ENCODE assay signal across 9 cellular contexts in the genomic region with DNA sequence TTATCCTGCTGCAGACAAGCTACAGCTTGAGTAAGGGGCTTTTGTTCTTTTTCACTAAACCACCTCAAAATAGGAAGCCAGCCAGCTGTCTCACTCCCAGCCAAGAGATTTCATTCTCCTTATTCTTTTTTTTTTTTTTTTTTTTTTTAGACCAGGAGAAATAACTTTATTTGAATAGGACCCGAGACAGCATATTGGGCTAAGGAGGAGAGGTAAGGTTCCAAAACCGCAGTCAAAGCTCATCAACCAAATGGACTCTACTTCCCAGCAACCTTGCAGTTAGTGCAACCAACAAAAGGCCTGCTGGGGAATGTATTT. TPM values are rescaled to one million over a fixed set of nuclear protein-coding genes. Genes with fewer than 3 reads are reported as not detected.
A peak's percentile ranks its signal among the peaks of the same experiment; 100 is the strongest.
DNase-seq lines count a peak whose midpoint lies in the region; ATAC-seq, FAIRE-seq and TF ChIP-seq lines count a peak whose summit lies in the region.
"Not testable (repeated sequence)": the region's sequence is repeated elsewhere in the genome, so short reads cannot be mapped to it uniquely, and the experiment has no call there.
"Had no signal": no experiment of that assay in that cellular context is flagged by ENCODE, and none has a peak within 500 bp of the region (broad histone marks: within the 10 kb centered on the region; RNA-seq: fewer than 3 reads in every experiment).

No MANE protein-coding gene starts in this region.

- BruUV-seq in OCI-LY7 (replicated peaks; lab: Mats Ljungman, UMichigan) = not testable (repeated sequence)

- peaks cover 19% of the 10 kb centered on the region for H3K4me1 ChIP-seq in HEK293 (ENCODE audit: control insufficient read depth, insufficient read depth, low read length)
- peaks cover 45% of the 10 kb centered on the region for H3K4me1 ChIP-seq in OCI-LY7 (ENCODE audit: insufficient read depth, low read length, poor library complexity, severe bottlenecking)

- peak overlapping the region; percentile 18 to 87 for H3K4me3 Mint-ChIP-seq in CD14-positive monocyte
- H3K4me3 Mint-ChIP-seq in activated CD4-positive, alpha-beta memory T cell treated with anti-CD3 and anti-CD28 coated beads, Interleukin-2, amount 10 ng/mL, durations not matched to agents 7 days and 5 days = peak overlapping the region; percentile 51
- H3K4me3 Mint-ChIP-seq in activated naive CD8-positive, alpha-beta T cell treated with anti-CD3 and anti-CD28 coated beads for 36 hours = peak overlapping the region; percentile 77
- H3K4me3 Mint-ChIP-seq in natural killer cell treated with Interleukin-12 subunit alpha and Interleukin-12 subunit beta and Interleukin-15 and Interleukin-18, amount 100 ng/mL, for 72 hours = peak overlapping the region; percentile 88
- not testable (repeated sequence) for H3K4me3 Mint-ChIP-seq in stimulated activated memory B cell treated with anti-CD40 and anti-IgM and Interleukin-4, amounts not matched to agents 10 μg/mL and 1 μg/mL and 100 μg/mL, for 72 hours

- peak overlapping the region; percentile 94 for H3K4me2 ChIP-seq in OCI-LY7 (ENCODE audit: low read length)

- H3K9me3 ChIP-seq in HEK293 (ENCODE audit: control insufficient read depth, insufficient read depth, low read depth, low read length) = not testable (repeated sequence)
- peaks cover 20% of the 10 kb centered on the region; the same call in 1 of the 2 replicates for H3K9me3 ChIP-seq in OCI-LY7 (ENCODE audit: low read length)

- peak; percentile 86 for FAIRE-seq in endometrium (lab: Jason Lieb, UNC)

- H2AFZ ChIP-seq in OCI-LY7 (ENCODE audit: low read length) = peak overlapping the region; percentile 52; the same call in 1 of the 2 replicates

- CTCF ChIA-PET in HEK293 (lab: Yijun Ruan, JAX) (interaction anchor here (1.0 to 1.3 kb wide), 3 partner anchors 16 to 150 kb away, joined by 3 to 4 read pairs (median 4); no protein-coding TSS in a partner anchor), OCI-LY7 (lab: Charles Lee; ENCODE audit: unreplicated experiment) (interaction anchor here (0.6 to 1.2 kb wide), 2 partner anchors 28 to 80 kb away, joined by 3 to 4 read pairs; no protein-coding TSS in a partner anchor)
- CTCF ChIA-PET in activated CD4-positive, alpha-beta memory T cell treated with anti-CD3 and anti-CD28 coated beads, Interleukin-2, amount 10 ng/mL, durations not matched to agents 7 days and 5 days (lab: Charles Lee) = interaction anchor here (0.7 to 5.0 kb wide), 4 partner anchors 9 to 1845 kb away, joined by 3 to 59 read pairs (median 4); a partner anchor contains a TSS

- H3K27ac Mint-ChIP-seq in CD14-positive monocyte = peak overlapping the region in 6 of 7 donors; percentile 46 to 87 (median 78)
- H3K27ac Mint-ChIP-seq in activated CD4-positive, alpha-beta memory T cell treated with anti-CD3 and anti-CD28 coated beads, Interleukin-2, amount 10 ng/mL, durations not matched to agents 7 days and 5 days = peak overlapping the region; percentile 80
- H3K27ac Mint-ChIP-seq in activated naive CD8-positive, alpha-beta T cell treated with anti-CD3 and anti-CD28 coated beads for 36 hours = peak overlapping the region; percentile 94
- H3K27ac Mint-ChIP-seq in natural killer cell treated with Interleukin-12 subunit alpha and Interleukin-12 subunit beta and Interleukin-15 and Interleukin-18, amount 100 ng/mL, for 72 hours = peak overlapping the region; percentile 89 to 95
- peak overlapping the region; percentile 57 for H3K27ac Mint-ChIP-seq in stimulated activated memory B cell treated with anti-CD40 and anti-IgM and Interleukin-4, amounts not matched to agents 10 μg/mL and 1 μg/mL and 100 μg/mL, for 72 hours

- peaks cover 60 to 90% (median 69%) of the 10 kb centered on the region in 3 donors for H3K27me3 Mint-ChIP-seq in CD14-positive monocyte (ENCODE audit: low read depth in 3 of 3)
- H3K27me3 Mint-ChIP-seq in activated CD4-positive, alpha-beta memory T cell treated with anti-CD3 and anti-CD28 coated beads, Interleukin-2, amount 10 ng/mL, durations not matched to agents 7 days and 5 days; activated naive CD8-positive, alpha-beta T cell treated with anti-CD3 and anti-CD28 coated beads for 36 hours; natural killer cell treated with Interleukin-12 subunit alpha and Interleukin-12 subunit beta and Interleukin-15 and Interleukin-18, amount 100 ng/mL, for 72 hours; stimulated activated memory B cell treated with anti-CD40 and anti-IgM and Interleukin-4, amounts not matched to agents 10 μg/mL and 1 μg/mL and 100 μg/mL, for 72 hours: not testable (repeated sequence)

- H3K4me3 ChIP-seq in HEK293 (ENCODE audit: low read depth, low read length) = not testable (repeated sequence)
- H3K4me3 ChIP-seq in OCI-LY7 (ENCODE audit: low read depth, low read length, poor library complexity, severe bottlenecking) = peak overlapping the region; percentile 60

- H3K4me1 Mint-ChIP-seq in CD14-positive monocyte = peaks cover 74% of the 10 kb centered on the region
- peaks cover 52% of the 10 kb centered on the region for H3K4me1 Mint-ChIP-seq in activated CD4-positive, alpha-beta memory T cell treated with anti-CD3 and anti-CD28 coated beads, Interleukin-2, amount 10 ng/mL, durations not matched to agents 7 days and 5 days
- peaks cover 69% of the 10 kb centered on the region for H3K4me1 Mint-ChIP-seq in activated naive CD8-positive, alpha-beta T cell treated with anti-CD3 and anti-CD28 coated beads for 36 hours
- peaks cover 65 to 66% of the 10 kb centered on the region in 2 donors for H3K4me1 Mint-ChIP-seq in natural killer cell treated with Interleukin-12 subunit alpha and Interleukin-12 subunit beta and Interleukin-15 and Interleukin-18, amount 100 ng/mL, for 72 hours (ENCODE audit: low read depth in 2 of 2)
- peaks cover 58% of the 10 kb centered on the region for H3K4me1 Mint-ChIP-seq in stimulated activated memory B cell treated with anti-CD40 and anti-IgM and Interleukin-4, amounts not matched to agents 10 μg/mL and 1 μg/mL and 100 μg/mL, for 72 hours

- not testable (repeated sequence) for H3K79me2 ChIP-seq in OCI-LY7 (ENCODE audit: insufficient read depth, low read depth, low read length)

- intact Hi-C loops in CD14-positive monocyte (cut with micrococcal nuclease); OCI-LY7 (cut with micrococcal nuclease; ENCODE audit: unreplicated experiment): not testable (repeated sequence)

- not testable (repeated sequence) for H3K9me2 ChIP-seq in OCI-LY7 (ENCODE audit: insufficient read depth, low read length)

- not testable (repeated sequence) for TF ChIP-seq CTCF in CD14-positive monocyte (IDR thresholded peaks at IDR 0.05); HEK293 (tag by site-specific recombination; IDR thresholded peaks at IDR 0.05); OCI-LY7 (conservative IDR thresholded peaks at IDR 0.05; ENCODE audit: low read length)

- H4K20me1 ChIP-seq in OCI-LY7 (ENCODE audit: insufficient read depth, low read length) = not testable (repeated sequence)

- ATAC-seq in natural killer cell treated with Interleukin-12 subunit alpha and Interleukin-12 subunit beta and Interleukin-15 and Interleukin-18, amount 100 ng/mL, for 72 hours; stimulated activated memory B cell treated with anti-CD40 and anti-IgM and Interleukin-4, amounts not matched to agents 10 μg/mL and 1 μg/mL and 100 μg/mL, for 72 hours: not testable (repeated sequence)

- not testable (repeated sequence) for H3K27ac ChIP-seq in HEK293 (ENCODE audit: extremely low read depth, low read depth, low read length)
- H3K27ac ChIP-seq in OCI-LY7 (ENCODE audit: low read depth, low read length, poor library complexity, severe bottlenecking) = peak overlapping the region; percentile 92

- peaks cover 17 to 20% of the 10 kb centered on the region in 2 donors for H3K36me3 Mint-ChIP-seq in CD14-positive monocyte
- peaks cover 23% of the 10 kb centered on the region for H3K36me3 Mint-ChIP-seq in activated CD4-positive, alpha-beta memory T cell treated with anti-CD3 and anti-CD28 coated beads, Interleukin-2, amount 10 ng/mL, durations not matched to agents 7 days and 5 days (ENCODE audit: low read depth)
- H3K36me3 Mint-ChIP-seq in activated naive CD8-positive, alpha-beta T cell treated with anti-CD3 and anti-CD28 coated beads for 36 hours = peaks cover 47% of the 10 kb centered on the region
- peaks cover 12% of the 10 kb centered on the region for H3K36me3 Mint-ChIP-seq in natural killer cell treated with Interleukin-12 subunit alpha and Interleukin-12 subunit beta and Interleukin-15 and Interleukin-18, amount 100 ng/mL, for 72 hours
- H3K36me3 Mint-ChIP-seq in stimulated activated memory B cell treated with anti-CD40 and anti-IgM and Interleukin-4, amounts not matched to agents 10 μg/mL and 1 μg/mL and 100 μg/mL, for 72 hours = peaks cover 16% of the 10 kb centered on the region

- peaks cover 9 to 28% (median 19%) of the 10 kb centered on the region in 7 donors for H3K9me3 Mint-ChIP-seq in CD14-positive monocyte
- H3K9me3 Mint-ChIP-seq in activated CD4-positive, alpha-beta memory T cell treated with anti-CD3 and anti-CD28 coated beads, Interleukin-2, amount 10 ng/mL, durations not matched to agents 7 days and 5 days = peaks cover 14% of the 10 kb centered on the region
- peaks cover 17% of the 10 kb centered on the region for H3K9me3 Mint-ChIP-seq in activated naive CD8-positive, alpha-beta T cell treated with anti-CD3 and anti-CD28 coated beads for 36 hours
- H3K9me3 Mint-ChIP-seq in natural killer cell treated with Interleukin-12 subunit alpha and Interleukin-12 subunit beta and Interleukin-15 and Interleukin-18, amount 100 ng/mL, for 72 hours = peaks cover 13% of the 10 kb centered on the region
- not testable (repeated sequence) for H3K9me3 Mint-ChIP-seq in stimulated activated memory B cell treated with anti-CD40 and anti-IgM and Interleukin-4, amounts not matched to agents 10 μg/mL and 1 μg/mL and 100 μg/mL, for 72 hours

- POLR2A ChIA-PET in HEK293 (lab: Yijun Ruan, JAX) = interaction anchor here (0.6 to 1.3 kb wide), 3 partner anchors 28 to 507 kb away, joined by 4 to 8 read pairs (median 6); a partner anchor contains a TSS
- POLR2A ChIA-PET in OCI-LY7 (lab: Charles Lee) = interaction anchor here (0.6 to 2.7 kb wide), 4 partner anchors 11 to 835 kb away, joined by 4 to 19 read pairs (median 4); no protein-coding TSS in a partner anchor
- POLR2A ChIA-PET in activated CD4-positive, alpha-beta memory T cell treated with anti-CD3 and anti-CD28 coated beads, Interleukin-2, amount 10 ng/mL, durations not matched to agents 7 days and 5 days (lab: Charles Lee) = interaction anchor here (0.7 to 1.6 kb wide), 4 partner anchors 28 to 96 kb away, joined by 4 to 50 read pairs (median 6); a partner anchor contains a TSS

- not testable (repeated sequence) for H3K36me3 ChIP-seq in HEK293 (ENCODE audit: control insufficient read depth in 2 of 2, insufficient read depth in 1 of 2, low read length in 2 of 2); OCI-LY7 (ENCODE audit: insufficient read depth, low read length)

- DNase-seq in CD14-positive monocyte (ENCODE audit: low spot score); OCI-LY7 (ENCODE audit: low spot score); activated CD4-positive, alpha-beta memory T cell treated with anti-CD3 and anti-CD28 coated beads, Interleukin-2, amount 10 ng/mL, durations not matched to agents 7 days and 5 days; activated naive CD8-positive, alpha-beta T cell treated with anti-CD3 and anti-CD28 coated beads for 36 hours; natural killer cell treated with Interleukin-12 subunit alpha and Interleukin-12 subunit beta and Interleukin-15 and Interleukin-18, amount 100 ng/mL, for 72 hours (ENCODE audit: low spot score): not testable (repeated sequence)

RNA-seq across cellular contexts. Expression of a gene that starts 8.0 kb away (rescaled TPM):
- under 1 TPM in 1 of 2 donors, not detected in 1; 0.07 TPM for polyA plus RNA-seq in CD14-positive monocyte
- 0.21 and 0.41 TPM in 2 replicates for total RNA-seq in OCI-LY7 (2014; rRNA removed; shearing (Covaris generic))
- total RNA-seq in OCI-LY7 (2022) = 1.1 and 1.7 TPM in 2 replicates
- total RNA-seq in activated CD4-positive, alpha-beta memory T cell treated with anti-CD3 and anti-CD28 coated beads, Interleukin-2, amount 10 ng/mL, durations not matched to agents 7 days and 5 days = 1 to 10 TPM in 1 of 2 experiments, under 1 TPM in 1; 0.65 to 1.4 TPM
- total RNA-seq in activated naive CD8-positive, alpha-beta T cell treated with anti-CD3 and anti-CD28 coated beads for 36 hours = 1 to 10 TPM; 7.0 to 8.0 TPM
- 1 to 10 TPM; 3.4 to 6.6 TPM for total RNA-seq in natural killer cell treated with Interleukin-12 subunit alpha and Interleukin-12 subunit beta and Interleukin-15 and Interleukin-18, amount 100 ng/mL, for 72 hours
- total RNA-seq: endothelial cell of umbilical vein had no signal

RNA-seq across cellular contexts. Expression of a gene that starts 28.5 kb away (rescaled TPM):
- polyA plus RNA-seq in CD14-positive monocyte = 10 to 100 TPM; 79.6 to 85.8 TPM
- total RNA-seq in OCI-LY7 (2014; rRNA removed; shearing (Covaris generic)) = 82.3 and 94.3 TPM in 2 replicates
- total RNA-seq in OCI-LY7 (2022) = 73.6 and 78.0 TPM in 2 replicates
- 10 to 100 TPM; 96.4 to 97.6 TPM for total RNA-seq in activated CD4-positive, alpha-beta memory T cell treated with anti-CD3 and anti-CD28 coated beads, Interleukin-2, amount 10 ng/mL, durations not matched to agents 7 days and 5 days
- total RNA-seq in activated naive CD8-positive, alpha-beta T cell treated with anti-CD3 and anti-CD28 coated beads for 36 hours = 100 to 1,000 TPM; 169 to 170 TPM
- total RNA-seq in natural killer cell treated with Interleukin-12 subunit alpha and Interleukin-12 subunit beta and Interleukin-15 and Interleukin-18, amount 100 ng/mL, for 72 hours = 100 to 1,000 TPM; 163 to 165 TPM

RNA-seq across cellular contexts. Expression of a gene that starts 54.4 kb away (rescaled TPM):
- 1 to 10 TPM; 1.3 to 1.4 TPM for polyA plus RNA-seq in CD14-positive monocyte
- 2.3 and 5.0 TPM in 2 replicates for total RNA-seq in OCI-LY7 (2014; rRNA removed; shearing (Covaris generic))
- 9.3 and 11.5 TPM in 2 replicates for total RNA-seq in OCI-LY7 (2022)
- total RNA-seq in activated CD4-positive, alpha-beta memory T cell treated with anti-CD3 and anti-CD28 coated beads, Interleukin-2, amount 10 ng/mL, durations not matched to agents 7 days and 5 days = 1 to 10 TPM; 6.3 to 7.5 TPM
- total RNA-seq in activated naive CD8-positive, alpha-beta T cell treated with anti-CD3 and anti-CD28 coated beads for 36 hours = 1 to 10 TPM; 3.7 to 3.8 TPM
- 1 to 10 TPM; 3.7 to 7.4 TPM for total RNA-seq in natural killer cell treated with Interleukin-12 subunit alpha and Interleukin-12 subunit beta and Interleukin-15 and Interleukin-18, amount 100 ng/mL, for 72 hours
